11 cellular contexts compared by ENCODE assay signal in genomic region chr4:169225812-169226211, GRCh38. TPM values are rescaled to one million over a fixed set of nuclear protein-coding genes. Genes with fewer than 3 reads are reported as not detected.
DNase-seq lines count a peak whose midpoint lies in the region; TF ChIP-seq lines count a peak whose summit lies in the region.
"Had no signal": no experiment of that assay in that cellular context is flagged by ENCODE, and none has a peak within 500 bp of the region (broad histone marks: within the 10 kb centered on the region; RNA-seq: fewer than 3 reads in every experiment).

No MANE protein-coding gene starts in this region.

- H3K4me1 Mint-ChIP-seq in activated naive CD4-positive, alpha-beta T cell treated with anti-CD3 and anti-CD28 coated beads, Interleukin-2, amount 10 ng/mL, durations not matched to agents 7 days and 5 days: no peaks in the 10 kb centered on the region
- H3K4me1 Mint-ChIP-seq: naive B cell had no signal

- intact Hi-C loops in colonic mucosa (cut with DNase I): no loop called here

- TF ChIP-seq CTCF in GM20000 (IDR thresholded peaks at IDR 0.05; ENCODE audit: extremely low read depth, missing control alignments): no peak
- TF ChIP-seq CTCF in epithelial cell of proximal tubule (conservative IDR thresholded peaks at IDR 0.05; ENCODE audit: low read depth, low read length): no peak
- no peak for TF ChIP-seq CTCF in colonic mucosa (IDR thresholded peaks at IDR 0.05)

- no peaks in the 10 kb centered on the region for H3K36me3 Mint-ChIP-seq in activated naive CD4-positive, alpha-beta T cell treated with anti-CD3 and anti-CD28 coated beads, Interleukin-2, amount 10 ng/mL, durations not matched to agents 7 days and 5 days
- H3K36me3 Mint-ChIP-seq: naive B cell had no signal

- in situ Hi-C loops in ACHN (cut with HindIII; ENCODE audit: low pct_ligation_motif_present, low pct_unique_long_range_greater_than_20kb, low sequenced_read_pairs): no loop called here

- no peaks in the 10 kb centered on the region for H3K27me3 ChIP-seq in colonic mucosa
- H3K27me3 ChIP-seq: BLaER1 had no signal

- H3K4me3 Mint-ChIP-seq in activated naive CD4-positive, alpha-beta T cell treated with anti-CD3 and anti-CD28 coated beads, Interleukin-2, amount 10 ng/mL, durations not matched to agents 7 days and 5 days: no peak overlapping the region
- H3K4me3 Mint-ChIP-seq: naive B cell had no signal

- H3K36me3 ChIP-seq in colonic mucosa: no peaks in the 10 kb centered on the region

- H3K4me3 ChIP-seq in epithelial cell of proximal tubule (ENCODE audit: low read depth, low read length): peak overlapping the region; percentile 0
- H3K4me3 ChIP-seq in colonic mucosa: no peak overlapping the region
- H3K4me3 ChIP-seq: BLaER1 had no signal

- no peak overlapping the region for H3K27ac ChIP-seq in colonic mucosa
- H3K27ac ChIP-seq: BLaER1 had no signal

- H3K9ac ChIP-seq in colonic mucosa (ENCODE audit: low read depth in 2 of 2, low read length in 2 of 2): no peak overlapping the region
- H3K9ac ChIP-seq: BLaER1 had no signal

- CTCF ChIA-PET in activated naive CD4-positive, alpha-beta T cell treated with anti-CD3 and anti-CD28 coated beads, Interleukin-2, amount 10 ng/mL, durations not matched to agents 7 days and 5 days (lab: Charles Lee): no interaction called here

- no peaks in the 10 kb centered on the region for H3K27me3 Mint-ChIP-seq in activated naive CD4-positive, alpha-beta T cell treated with anti-CD3 and anti-CD28 coated beads, Interleukin-2, amount 10 ng/mL, durations not matched to agents 7 days and 5 days
- H3K27me3 Mint-ChIP-seq: naive B cell had no signal

- H3K27ac Mint-ChIP-seq in activated naive CD4-positive, alpha-beta T cell treated with anti-CD3 and anti-CD28 coated beads, Interleukin-2, amount 10 ng/mL, durations not matched to agents 7 days and 5 days: no peak overlapping the region
- H3K27ac Mint-ChIP-seq: naive B cell had no signal

- H3K9me3 ChIP-seq in colonic mucosa: no peaks in the 10 kb centered on the region
- H3K9me3 ChIP-seq: BLaER1 had no signal

- DNase-seq in ACHN: peak; percentile 49
- DNase-seq in GM20000 (ENCODE audit: low spot score): peak; percentile 8
- peak; percentile 25 for DNase-seq in HPDE6-E6E7 (ENCODE audit: extremely low spot score)
- no peak for DNase-seq in epithelial cell of proximal tubule (ENCODE audit: low read depth)
- no peak for DNase-seq in colonic mucosa
- no peak for DNase-seq in germinal center (ENCODE audit: low spot score)
- DNase-seq in T-helper 1 cell: no peak
- DNase-seq in activated naive CD4-positive, alpha-beta T cell treated with anti-CD3 and anti-CD28 coated beads, Interleukin-2, amount 10 ng/mL, durations not matched to agents 7 days and 5 days: no peak
- DNase-seq: naive B cell, NCI-H524 had no signal

- no peaks in the 10 kb centered on the region for H3K9me3 Mint-ChIP-seq in activated naive CD4-positive, alpha-beta T cell treated with anti-CD3 and anti-CD28 coated beads, Interleukin-2, amount 10 ng/mL, durations not matched to agents 7 days and 5 days
- H3K9me3 Mint-ChIP-seq: naive B cell had no signal

- peaks cover 4% of the 10 kb centered on the region for H3K4me1 ChIP-seq in colonic mucosa

RNA-seq across cellular contexts. Expression of gene SH3RF1, which starts 44.9 kb away (rescaled TPM):
- total RNA-seq in epithelial cell of proximal tubule (20.6 and 25.8 TPM in 2 replicates), colonic mucosa (10 to 100 TPM; 50.2 to 77.1 TPM)

Comparison
In these comparisons a context has a peak if more than half of its experiments do, and no peak if none do; other contexts are left out.
1. DNase-seq: peak in ACHN (single experiment), GM20000 (single experiment) and HPDE6-E6E7 (single experiment); none in epithelial cell of proximal tubule (single experiment), colonic mucosa (single experiment), germinal center (single experiment), T-helper 1 cell (0 of 5) and activated naive CD4-positive, alpha-beta T cell treated with anti-CD3 and anti-CD28 coated beads, Interleukin-2, amount 10 ng/mL, durations not matched to agents 7 days and 5 days (single experiment).